Comparison of ENCODE assay signal across 11 cellular contexts in genomic region chr9:5947912-5948311, GRCh38. TPM values are rescaled to one million over a fixed set of nuclear protein-coding genes. Genes with fewer than 3 reads are reported as not detected.
DNase-seq lines count a peak whose midpoint lies in the region; ATAC-seq, FAIRE-seq and TF ChIP-seq lines count a peak whose summit lies in the region.
"Had no signal": no experiment of that assay in that cellular context is flagged by ENCODE, and none has a peak within 500 bp of the region (broad histone marks: within the 10 kb centered on the region; RNA-seq: fewer than 3 reads in every experiment).

No MANE protein-coding gene starts in this region.

- no peaks in the 10 kb centered on the region for H3K9me3 ChIP-seq in right lobe of liver
- H3K9me3 ChIP-seq in HepG2 (ENCODE audit: low read length), result no peaks in the 10 kb centered on the region
- no peaks in the 10 kb centered on the region for H3K9me3 ChIP-seq in endothelial cell of umbilical vein (replicated peaks; ENCODE audit: control insufficient read depth, insufficient read depth, low read length)
- no peaks in the 10 kb centered on the region for H3K9me3 ChIP-seq in GM23248 (ENCODE audit: low read depth)

- peaks cover 0 to 18% (median 10%) of the 10 kb centered on the region in 4 donors for H3K4me1 ChIP-seq in right lobe of liver
- H3K4me1 ChIP-seq in HepG2 (ENCODE audit: insufficient read depth, low read length), result no peaks in the 10 kb centered on the region
- H3K4me1 ChIP-seq in endothelial cell of umbilical vein (ENCODE audit: control insufficient read depth, extremely low read depth, insufficient read depth, low read length), result peaks cover 4% of the 10 kb centered on the region
- peaks cover 27% of the 10 kb centered on the region for H3K4me1 ChIP-seq in GM23248 (ENCODE audit: insufficient read depth)

- CTCF ChIA-PET in HepG2 (lab: Yijun Ruan, JAX; ENCODE audit: low intra/inter-chr PET ratio, low total read pairs) (no interaction called here), endothelial cell of umbilical vein (lab: Charles Lee) (interaction anchor here (1.1 kb wide), 1 partner anchor 76 kb away, joined by 3 read pairs; no protein-coding TSS in a partner anchor)

- FAIRE-seq in HepG2 (lab: Jason Lieb, UNC), result no peak
- FAIRE-seq in endothelial cell of umbilical vein (lab: Jason Lieb, UNC), result peak; percentile 8

- H3K27ac ChIP-seq in right lobe of liver, result no peak overlapping the region
- no peak overlapping the region for H3K27ac ChIP-seq in HepG2 (ENCODE audit: extremely low read length, insufficient read depth, low read length)
- H3K27ac ChIP-seq in endothelial cell of umbilical vein (ENCODE audit: insufficient read depth, low read depth, low read length), result no peak overlapping the region
- H3K27ac ChIP-seq in GM23248, result no peak overlapping the region

- H2AFZ ChIP-seq in HepG2 (ENCODE audit: low read length) (no peak overlapping the region), endothelial cell of umbilical vein (ENCODE audit: low read depth, low read length) (no peak overlapping the region), GM23248 (no peak overlapping the region)

- no peaks in the 10 kb centered on the region for H3K27me3 ChIP-seq in right lobe of liver
- no peaks in the 10 kb centered on the region for H3K27me3 ChIP-seq in HepG2 (ENCODE audit: control insufficient read depth in 1 of 2, insufficient read depth in 2 of 2, low read length in 2 of 2)
- H3K27me3 ChIP-seq in endothelial cell of umbilical vein (ENCODE audit: control insufficient read depth in 2 of 2, insufficient read depth in 2 of 2, low read length in 2 of 2), result no peaks in the 10 kb centered on the region
- no peaks in the 10 kb centered on the region for H3K27me3 ChIP-seq in GM23248 (replicated peaks; ENCODE audit: insufficient read depth)

- H3K4me2 ChIP-seq in HepG2 (ENCODE audit: low read depth, low read length) (no peak overlapping the region), endothelial cell of umbilical vein (ENCODE audit: insufficient read depth, low read length) (no peak overlapping the region), GM23248 (ENCODE audit: unreplicated experiment) (no peak overlapping the region)

- no peaks in the 10 kb centered on the region for H3K9me1 ChIP-seq in endothelial cell of umbilical vein (replicated peaks; ENCODE audit: control insufficient read depth, extremely low read depth, insufficient read depth, low read length)

- WGBS in right lobe of liver (ENCODE audit: insufficient coverage, low coverage, low lambda C conversion rate, missing lambda C conversion rate), result 65% methylated on average over 2 of the region's 2 CpGs
- 80% methylated on average over 2 of the region's 2 CpGs for WGBS in HepG2 (ENCODE audit: low lambda C conversion rate)
- 76 to 78% methylated on average over 2 of the region's 2 CpGs for WGBS in GM23248 (ENCODE audit: low coverage in 1 of 2, low lambda C conversion rate in 2 of 2, missing lambda C conversion rate in 2 of 2), 2 experiments

- no peak for TF ChIP-seq RAD21 in HepG2 (CRISPR knock-in tag; IDR thresholded peaks at IDR 0.05)

- in situ Hi-C loops in HepG2 (cut with HindIII; ENCODE audit: extremely low pct_ligation_motif_present, low pct_unique_long_range_greater_than_20kb) (no loop called here), GM23248 (cut with MboI) (no loop called here)

- TF ChIP-seq CTCF in right lobe of liver (IDR thresholded peaks at IDR 0.05) (no peak), HepG2 (CRISPR knock-in tag; IDR thresholded peaks at IDR 0.05) (no peak), endothelial cell of umbilical vein (IDR thresholded peaks at IDR 0.05; ENCODE audit: extremely low read depth in 1 of 2, insufficient read depth in 1 of 2, low read depth in 1 of 2, low read length in 2 of 2) (no peak), foreskin fibroblast (IDR thresholded peaks at IDR 0.05; ENCODE audit: low read depth, low read length) (no peak)

- H3K4me3 ChIP-seq in right lobe of liver, result no peak overlapping the region
- H3K4me3 ChIP-seq in HepG2 (replicated peaks in 1 of 3; ENCODE audit: insufficient read depth in 1 of 3, low read depth in 2 of 3, low read length in 3 of 3), result no peak overlapping the region
- H3K4me3 ChIP-seq in endothelial cell of umbilical vein (replicated peaks in 1 of 3; ENCODE audit: insufficient read depth in 1 of 3, low read depth in 1 of 3, low read length in 3 of 3), result no peak overlapping the region
- H3K4me3 ChIP-seq in GM23248, result no peak overlapping the region
- no peak overlapping the region for H3K4me3 ChIP-seq in foreskin fibroblast (ENCODE audit: low read depth in 1 of 2, low read length in 2 of 2)

- H3K9ac ChIP-seq in HepG2 (ENCODE audit: insufficient read depth, low read depth, low read length) (no peak overlapping the region), endothelial cell of umbilical vein (replicated peaks; ENCODE audit: extremely low read depth, insufficient read depth, low read length) (no peak overlapping the region), GM23248 (no peak overlapping the region)

- no peaks in the 10 kb centered on the region for H3K36me3 ChIP-seq in right lobe of liver
- H3K36me3 ChIP-seq in HepG2 (replicated peaks in 1 of 2; ENCODE audit: control insufficient read depth in 1 of 2, insufficient read depth in 2 of 2, low read length in 2 of 2), result no peaks in the 10 kb centered on the region
- H3K36me3 ChIP-seq in endothelial cell of umbilical vein (ENCODE audit: control insufficient read depth in 2 of 2, extremely low read depth in 1 of 2, insufficient read depth in 2 of 2, low read length in 2 of 2), result no peaks in the 10 kb centered on the region
- H3K36me3 ChIP-seq in GM23248 (ENCODE audit: low read depth), result no peaks in the 10 kb centered on the region

- no peaks in the 10 kb centered on the region for H3K9me2 ChIP-seq in GM23248 (ENCODE audit: insufficient read depth)

- POLR2A ChIA-PET in HepG2 (lab: Yijun Ruan, JAX), result no interaction called here
- POLR2A ChIA-PET in endothelial cell of umbilical vein (lab: Charles Lee), result no interaction called here

- dilution Hi-C loops in endothelial cell of umbilical vein (cut with MboI; ENCODE audit: extremely low pct_ligation_motif_present, low sequenced_read_pairs), result no loop called here

- TF ChIP-seq EP300 in HepG2 (IDR thresholded peaks at IDR 0.05; ENCODE audit: low read depth in 2 of 2, low read length in 2 of 2) (no peak), HepG2 (CRISPR knock-in tag; IDR thresholded peaks at IDR 0.05; ENCODE audit: borderline replicate concordance) (no peak)

- ATAC-seq in right lobe of liver (peak in 3 of 4 donors; percentile 28 to 43 (median 37)), HepG2 (no peak), GM21360 (IDR thresholded peaks at IDR 0.05; ENCODE audit: unreplicated experiment) (no peak)

- BruUV-seq in HepG2 (replicated peaks; lab: Mats Ljungman, UMichigan) (no TSS peak), endothelial cell of umbilical vein (replicated peaks; lab: Mats Ljungman, UMichigan) (no TSS peak)

- intact Hi-C loops in right lobe of liver (cut with DNase I) (no loop called here), HepG2 (cut with micrococcal nuclease; ENCODE audit: unreplicated experiment) (no loop called here), endothelial cell of umbilical vein (cut with micrococcal nuclease) (no loop called here)

- no peaks in the 10 kb centered on the region for H3F3A ChIP-seq in GM23248 (ENCODE audit: insufficient read depth)

- no peaks in the 10 kb centered on the region for H4K20me1 ChIP-seq in HepG2 (ENCODE audit: insufficient read depth, low read length)
- H4K20me1 ChIP-seq in endothelial cell of umbilical vein (replicated peaks; ENCODE audit: control insufficient read depth, extremely low read depth, insufficient read depth, low read length), result no peaks in the 10 kb centered on the region
- H4K20me1 ChIP-seq in GM23248 (ENCODE audit: insufficient read depth), result no peaks in the 10 kb centered on the region

- H3K79me2 ChIP-seq in HepG2 (ENCODE audit: insufficient read depth, low read length) (no peaks in the 10 kb centered on the region), endothelial cell of umbilical vein (ENCODE audit: control insufficient read depth, insufficient read depth, low read length) (no peaks in the 10 kb centered on the region), GM23248 (ENCODE audit: insufficient read depth) (no peaks in the 10 kb centered on the region)

- DNase-seq in right lobe of liver, result no peak
- DNase-seq in HepG2 (ENCODE audit: low spot score), result no peak
- peak; percentile 55 for DNase-seq in NCI-H2196 (lab: John Stamatoyannopoulos, UW; ENCODE audit: unreplicated experiment)
- DNase-seq in endothelial cell of umbilical vein (ENCODE audit: low read depth, low spot score), result no peak
- DNase-seq in GM23248, result no peak
- no peak for DNase-seq in foreskin fibroblast
- no peak for DNase-seq in cortex of kidney (lab: John Stamatoyannopoulos, UW)
- DNase-seq: effector CD4-positive, alpha-beta T cell; posterior cingulate gyrus had no signal

- TF ChIP-seq POLR2A in right lobe of liver (IDR thresholded peaks at IDR 0.05) (no peak), HepG2 (IDR thresholded peaks at IDR 0.05; ENCODE audit: insufficient read depth in 1 of 2, low read depth in 2 of 2, low read length in 2 of 2) (no peak), endothelial cell of umbilical vein (IDR thresholded peaks at IDR 0.05; ENCODE audit: low read depth, low read length) (no peak)

RNA-seq across cellular contexts. Expression of gene MLANA, which starts 57.2 kb away (rescaled TPM):
- not detected for total RNA-seq in right lobe of liver
- 0.11 and 0.72 TPM in 2 replicates for total RNA-seq in HepG2 (2016; rRNA removed; fragmentation: Illumina TruSeq; extraction: Trizol)
- total RNA-seq in HepG2 (2016; cell fraction: cytosol; rRNA removed; fragmentation: Illumina TruSeq; extraction: Trizol; ENCODE audit: low read depth), result 0.88 TPM in 1 of 2 replicates, not detected in the other
- total RNA-seq in HepG2 (2016; cell fraction: insoluble cytoplasmic fraction; rRNA removed; fragmentation: Illumina TruSeq; extraction: Trizol), result 0.15 and 0.32 TPM in 2 replicates
- 0.43 and 0.72 TPM in 2 replicates for total RNA-seq in HepG2 (2016; cell fraction: membrane; rRNA removed; fragmentation: Illumina TruSeq; extraction: Trizol)
- total RNA-seq in HepG2 (2016; cell fraction: nucleus; rRNA removed; fragmentation: Illumina TruSeq; extraction: Trizol), result not detected in 2 replicates
- 0.18 TPM in 1 of 2 replicates, not detected in the other for polyA plus RNA-seq in HepG2 (2011; rRNA removed)
- not detected in 2 replicates for polyA plus RNA-seq in HepG2 (2011; cell fraction: cytosol; rRNA removed)
- polyA plus RNA-seq in HepG2 (2011; cell fraction: nucleus; rRNA removed), result not detected in 2 replicates
- polyA plus RNA-seq in HepG2 (2012), result 0.23 and 0.43 TPM in 2 replicates
- 0.75 and 0.91 TPM in 2 replicates for polyA plus RNA-seq in HepG2 (2016; cell fraction: cytosol; fragmentation: Illumina TruSeq; extraction: Trizol; ENCODE audit: low read depth)
- 0.23 and 0.33 TPM in 2 replicates for polyA plus RNA-seq in HepG2 (2016; cell fraction: insoluble cytoplasmic fraction; fragmentation: Illumina TruSeq; extraction: Trizol; ENCODE audit: low read depth)
- polyA plus RNA-seq in HepG2 (2016; cell fraction: membrane; fragmentation: Illumina TruSeq; extraction: Trizol; ENCODE audit: low read depth), result 0.70 and 1.0 TPM in 2 replicates
- polyA plus RNA-seq in HepG2 (2016; cell fraction: nucleus; fragmentation: Illumina TruSeq; extraction: Trizol; ENCODE audit: insufficient read depth, low read depth), result not detected in 2 replicates
- polyA minus RNA-seq in HepG2 (2011; rRNA and poly(A)+ RNA removed; ENCODE audit: low replicate concordance), result 0.10 TPM in 1 of 2 replicates, not detected in the other
- not detected in 2 replicates for polyA minus RNA-seq in HepG2 (2011; cell fraction: cytosol; rRNA and poly(A)+ RNA removed)
- polyA minus RNA-seq in HepG2 (2011; cell fraction: nucleus; rRNA and poly(A)+ RNA removed), result not detected in 2 replicates
- total RNA-seq in endothelial cell of umbilical vein, result not detected in 2 replicates
- not detected in 2 replicates for polyA plus RNA-seq in endothelial cell of umbilical vein
- not detected in 2 replicates for polyA plus RNA-seq in endothelial cell of umbilical vein (2011; cell fraction: cytosol; rRNA removed)
- not detected in 2 replicates for polyA plus RNA-seq in endothelial cell of umbilical vein (2011; cell fraction: nucleus; rRNA removed)
- 0.34 and 0.50 TPM in 2 replicates for polyA plus RNA-seq in endothelial cell of umbilical vein (2012)
- polyA minus RNA-seq in endothelial cell of umbilical vein, result not detected in 2 replicates
- not detected for polyA minus RNA-seq in endothelial cell of umbilical vein (2011; cell fraction: cytosol; rRNA and poly(A)+ RNA removed)
- not detected in 2 replicates for polyA minus RNA-seq in endothelial cell of umbilical vein (2011; cell fraction: nucleus; rRNA and poly(A)+ RNA removed)
- not detected in 2 replicates for total RNA-seq in GM23248 (2014; rRNA removed; shearing (Covaris generic))
- 0.24 TPM in 2 replicates for polyA plus RNA-seq in GM23248 (2016; fragmentation: Nextera tagmentation; extraction: Ambion mirVana)
- polyA plus RNA-seq: CD14-positive monocyte had no signal

Comparison
In these comparisons a context has a peak if more than half of its experiments do, and no peak if none do; other contexts are left out.
1. ATAC-seq: peak in right lobe of liver (3 of 4); none in HepG2 (single experiment) and GM21360 (single experiment).